In the genomic region with DNA sequence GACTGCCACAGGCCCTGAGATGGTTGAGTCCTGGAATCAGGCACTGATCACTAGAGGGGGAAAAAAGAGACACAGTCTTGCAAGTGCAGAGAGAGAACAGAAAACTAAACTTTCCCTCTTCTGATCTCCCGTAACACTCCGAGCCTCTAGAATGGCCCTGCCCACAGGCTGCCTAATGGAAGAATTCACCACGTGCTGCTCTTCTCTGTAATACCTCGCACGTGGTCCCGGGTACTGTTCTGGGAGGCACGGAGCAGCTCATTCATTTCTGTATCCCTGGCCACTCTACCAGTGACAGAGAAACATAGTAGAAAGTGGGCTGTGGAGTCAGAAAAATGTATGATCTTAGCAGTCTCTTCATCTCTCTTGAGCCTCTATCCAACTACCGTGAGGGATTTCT, we compare ENCODE assay signal across 19 cellular contexts. TPM values are rescaled to one million over a fixed set of nuclear protein-coding genes. Genes with fewer than 3 reads are reported as not detected.
A peak's percentile ranks its signal among the peaks of the same experiment; 100 is the strongest.
DNase-seq lines count a peak whose midpoint lies in the region; ATAC-seq, FAIRE-seq and TF ChIP-seq lines count a peak whose summit lies in the region.
"Had no signal": no experiment of that assay in that cellular context is flagged by ENCODE, and none has a peak within 500 bp of the region (broad histone marks: within the 10 kb centered on the region; RNA-seq: fewer than 3 reads in every experiment).

No MANE protein-coding gene starts in this region.

- no TSS peak for BruUV-seq in HepG2 (replicated peaks; lab: Mats Ljungman, UMichigan)

- H3K9me3 Mint-ChIP-seq in endodermal cell, result no peaks in the 10 kb centered on the region
- H3K9me3 Mint-ChIP-seq: activated naive CD4-positive, alpha-beta T cell treated with anti-CD3 and anti-CD28 coated beads, Interleukin-2, amount 50 U/mL, for 24 hours; naive thymus-derived CD8-positive, alpha-beta T cell; stimulated activated memory B cell treated with anti-CD40 and anti-IgM and Interleukin-4, amounts not matched to agents 10 μg/mL and 1 μg/mL and 100 μg/mL, for 72 hours had no signal

- in situ Hi-C loops in HepG2 (cut with HindIII; ENCODE audit: extremely low pct_ligation_motif_present, low pct_unique_long_range_greater_than_20kb), result no loop called here

- TF ChIP-seq RAD21 in HepG2 (CRISPR knock-in tag; IDR thresholded peaks at IDR 0.05), result no peak

- H3K4me3 ChIP-seq in HepG2 (replicated peaks in 1 of 3; ENCODE audit: insufficient read depth in 1 of 3, low read depth in 2 of 3, low read length in 3 of 3), result no peak overlapping the region
- no peak overlapping the region for H3K4me3 ChIP-seq in right lobe of liver
- H3K4me3 ChIP-seq in endodermal cell (ENCODE audit: low read length), result no peak overlapping the region
- H3K4me3 ChIP-seq in osteoblast (ENCODE audit: insufficient read depth, low read length), result no peak overlapping the region
- no peak overlapping the region for H3K4me3 ChIP-seq in mucosa of descending colon
- H3K4me3 ChIP-seq: lower lobe of right lung, transverse colon had no signal

- TF ChIP-seq CTCF in HepG2 (CRISPR knock-in tag; IDR thresholded peaks at IDR 0.05), result no peak
- no peak for TF ChIP-seq CTCF in right lobe of liver (IDR thresholded peaks at IDR 0.05)
- TF ChIP-seq CTCF in endodermal cell (conservative IDR thresholded peaks at IDR 0.05), result no peak
- no peak for TF ChIP-seq CTCF in osteoblast (IDR thresholded peaks at IDR 0.05; ENCODE audit: extremely low read depth, low read depth, low read length)
- TF ChIP-seq CTCF in mucosa of descending colon (IDR thresholded peaks at IDR 0.05), result no peak

- intact Hi-C loops in HepG2 (cut with micrococcal nuclease; ENCODE audit: unreplicated experiment) (no loop called here), right lobe of liver (cut with DNase I) (no loop called here), mucosa of descending colon (cut with DNase I, micrococcal nuclease) (no loop called here)

- H3K27ac Mint-ChIP-seq in endodermal cell, result no peak overlapping the region
- H3K27ac Mint-ChIP-seq: activated naive CD4-positive, alpha-beta T cell treated with anti-CD3 and anti-CD28 coated beads, Interleukin-2, amount 50 U/mL, for 24 hours; stimulated activated memory B cell treated with anti-CD40 and anti-IgM and Interleukin-4, amounts not matched to agents 10 μg/mL and 1 μg/mL and 100 μg/mL, for 72 hours had no signal

- H3K36me3 ChIP-seq in HepG2 (replicated peaks in 1 of 2; ENCODE audit: control insufficient read depth in 1 of 2, insufficient read depth in 2 of 2, low read length in 2 of 2) (no peaks in the 10 kb centered on the region; a peak in 3 of 5 replicates), right lobe of liver (no peaks in the 10 kb centered on the region), endodermal cell (ENCODE audit: control insufficient read depth, insufficient read depth, low read length) (no peaks in the 10 kb centered on the region), osteoblast (ENCODE audit: insufficient read depth, low read length) (no peaks in the 10 kb centered on the region), mucosa of descending colon (ENCODE audit: low read depth) (no peaks in the 10 kb centered on the region)
- H3K36me3 ChIP-seq: lower lobe of right lung, transverse colon had no signal

- CTCF ChIA-PET in HepG2 (lab: Yijun Ruan, JAX; ENCODE audit: low intra/inter-chr PET ratio, low total read pairs), result no interaction called here

- POLR2A ChIA-PET in HepG2 (lab: Yijun Ruan, JAX), result no interaction called here

- TF ChIP-seq POLR2A in HepG2 (IDR thresholded peaks at IDR 0.05; ENCODE audit: insufficient read depth in 1 of 2, low read depth in 2 of 2, low read length in 2 of 2) (no peak), right lobe of liver (IDR thresholded peaks at IDR 0.05) (no peak)

- no peak for ATAC-seq in HepG2
- ATAC-seq in right lobe of liver, result no peak
- no peak for ATAC-seq in mucosa of descending colon
- ATAC-seq: naive thymus-derived CD8-positive, alpha-beta T cell; stimulated activated memory B cell treated with anti-CD40 and anti-IgM and Interleukin-4, amounts not matched to agents 10 μg/mL and 1 μg/mL and 100 μg/mL, for 72 hours had no signal

- H2AFZ ChIP-seq in HepG2 (ENCODE audit: low read length) (no peak overlapping the region), osteoblast (ENCODE audit: low read length) (no peak overlapping the region)

- WGBS in HepG2 (ENCODE audit: low lambda C conversion rate), result 96% methylated on average over 8 of the region's 8 CpGs
- WGBS in right lobe of liver (ENCODE audit: insufficient coverage, low coverage, low lambda C conversion rate, missing lambda C conversion rate), result 92% methylated on average over 2 of the region's 8 CpGs
- 93 to 100% methylated on average over 3 to 8 of the region's 8 CpGs for WGBS in endodermal cell (ENCODE audit: insufficient coverage in 1 of 2, insufficient read length in 1 of 2), 2 experiments

- H4K20me1 ChIP-seq in HepG2 (ENCODE audit: insufficient read depth, low read length), result peaks cover 8% of the 10 kb centered on the region
- H4K20me1 ChIP-seq in osteoblast (ENCODE audit: insufficient read depth, low read length), result peaks cover 42% of the 10 kb centered on the region

- H3K4me3 Mint-ChIP-seq in endodermal cell, result no peak overlapping the region
- H3K4me3 Mint-ChIP-seq: activated naive CD4-positive, alpha-beta T cell treated with anti-CD3 and anti-CD28 coated beads, Interleukin-2, amount 50 U/mL, for 24 hours; naive thymus-derived CD8-positive, alpha-beta T cell; stimulated activated memory B cell treated with anti-CD40 and anti-IgM and Interleukin-4, amounts not matched to agents 10 μg/mL and 1 μg/mL and 100 μg/mL, for 72 hours had no signal

- H3K9me3 ChIP-seq in HepG2 (ENCODE audit: low read length), result no peaks in the 10 kb centered on the region
- H3K9me3 ChIP-seq in right lobe of liver, result no peaks in the 10 kb centered on the region
- H3K9me3 ChIP-seq in endodermal cell (ENCODE audit: control insufficient read depth, low read length), result no peaks in the 10 kb centered on the region
- H3K9me3 ChIP-seq in osteoblast (ENCODE audit: low read depth, low read length), result no peaks in the 10 kb centered on the region
- no peaks in the 10 kb centered on the region for H3K9me3 ChIP-seq in mucosa of descending colon
- H3K9me3 ChIP-seq: lower lobe of right lung, transverse colon had no signal

- H3K27ac ChIP-seq in HepG2 (ENCODE audit: extremely low read length, insufficient read depth, low read length), result peak overlapping the region; percentile 47
- no peak overlapping the region for H3K27ac ChIP-seq in right lobe of liver
- peak overlapping the region; percentile 3 for H3K27ac ChIP-seq in endodermal cell (ENCODE audit: low read depth, low read length)
- peak overlapping the region; percentile 57 for H3K27ac ChIP-seq in osteoblast (ENCODE audit: low read depth, low read length)
- H3K27ac ChIP-seq: HL-60 had no signal

- peaks cover 61% of the 10 kb centered on the region for H3K4me1 Mint-ChIP-seq in endodermal cell

- TF ChIP-seq EP300 in HepG2 (IDR thresholded peaks at IDR 0.05; ENCODE audit: low read depth in 2 of 2, low read length in 2 of 2) (no peak), HepG2 (CRISPR knock-in tag; IDR thresholded peaks at IDR 0.05; ENCODE audit: borderline replicate concordance) (no peak)

- DNase-seq in HepG2 (ENCODE audit: low spot score) (no peak), right lobe of liver (no peak), endodermal cell (no peak), osteoblast (ENCODE audit: insufficient read length, low spot score, missing footprints) (no peak), NK-92 (lab: John Stamatoyannopoulos, UW; ENCODE audit: unreplicated experiment) (no peak), mucosa of descending colon (no peak), DMS153 (lab: John Stamatoyannopoulos, UW) (no peak), MV-4-11 (lab: John Stamatoyannopoulos, UW) (no peak)
- DNase-seq: activated CD4-positive, alpha-beta T cell treated with anti-CD3 and anti-CD28 coated beads, Interleukin-2, amount 50 U/mL, for 48 hours; activated T-cell treated with anti-CD3 and anti-CD28 coated beads, Interleukin-2, amount 50 U/mL, for 1 hour; naive thymus-derived CD8-positive, alpha-beta T cell; NCI-H1930; NCI-H446; transverse colon had no signal

- no peaks in the 10 kb centered on the region for H3K27me3 Mint-ChIP-seq in endodermal cell (ENCODE audit: insufficient read depth)
- H3K27me3 Mint-ChIP-seq: activated naive CD4-positive, alpha-beta T cell treated with anti-CD3 and anti-CD28 coated beads, Interleukin-2, amount 50 U/mL, for 24 hours; naive thymus-derived CD8-positive, alpha-beta T cell; stimulated activated memory B cell treated with anti-CD40 and anti-IgM and Interleukin-4, amounts not matched to agents 10 μg/mL and 1 μg/mL and 100 μg/mL, for 72 hours had no signal

- H3K27me3 ChIP-seq in HepG2 (ENCODE audit: control insufficient read depth in 1 of 2, insufficient read depth in 2 of 2, low read length in 2 of 2) (no peaks in the 10 kb centered on the region), right lobe of liver (no peaks in the 10 kb centered on the region), endodermal cell (ENCODE audit: control insufficient read depth, insufficient read depth, low read length, poor library complexity, severe bottlenecking) (no peaks in the 10 kb centered on the region), osteoblast (ENCODE audit: insufficient read depth, low read length) (no peaks in the 10 kb centered on the region)
- H3K27me3 ChIP-seq: transverse colon had no signal

- H3K9ac ChIP-seq in HepG2 (ENCODE audit: insufficient read depth, low read depth, low read length) (no peak overlapping the region), endodermal cell (ENCODE audit: extremely low read depth, low read length, poor library complexity, severe bottlenecking) (no peak overlapping the region)

- FAIRE-seq in HepG2 (lab: Jason Lieb, UNC), result no peak
- FAIRE-seq: H1 had no signal

- H3K4me1 ChIP-seq in HepG2 (ENCODE audit: insufficient read depth, low read length), result peaks cover 100% of the 10 kb centered on the region
- H3K4me1 ChIP-seq in right lobe of liver, result peaks cover 0 to 5% (median 2%) of the 10 kb centered on the region in 4 donors
- peaks cover 29% of the 10 kb centered on the region for H3K4me1 ChIP-seq in endodermal cell (ENCODE audit: control insufficient read depth, insufficient read depth, low read length)
- H3K4me1 ChIP-seq in osteoblast (ENCODE audit: insufficient read depth, low read length), result peaks cover 54% of the 10 kb centered on the region
- H3K4me1 ChIP-seq in mucosa of descending colon (ENCODE audit: low read depth), result peaks cover 21% of the 10 kb centered on the region

- H3K79me2 ChIP-seq in HepG2 (ENCODE audit: insufficient read depth, low read length) (peaks cover 100% of the 10 kb centered on the region), osteoblast (ENCODE audit: insufficient read depth, low read length) (peaks cover 100% of the 10 kb centered on the region)

- H3K4me2 ChIP-seq in HepG2 (ENCODE audit: low read depth, low read length), result peak overlapping the region; percentile 38; the same call in 1 of the 2 replicates
- no peak overlapping the region for H3K4me2 ChIP-seq in osteoblast (ENCODE audit: insufficient read depth, low read length)

- peaks cover 5% of the 10 kb centered on the region for H3K36me3 Mint-ChIP-seq in endodermal cell (ENCODE audit: low read depth)

RNA-seq across cellular contexts. Expression of gene VGLL4, which starts 30.4 kb away (rescaled TPM):
- total RNA-seq in HepG2 (2016; rRNA removed; fragmentation: Illumina TruSeq; extraction: Trizol), result 19.8 and 23.2 TPM in 2 replicates
- 5.7 and 6.9 TPM in 2 replicates for total RNA-seq in HepG2 (2016; cell fraction: cytosol; rRNA removed; fragmentation: Illumina TruSeq; extraction: Trizol; ENCODE audit: low read depth)
- total RNA-seq in HepG2 (2016; cell fraction: insoluble cytoplasmic fraction; rRNA removed; fragmentation: Illumina TruSeq; extraction: Trizol), result 17.4 and 24.9 TPM in 2 replicates
- 14.9 and 15.9 TPM in 2 replicates for total RNA-seq in HepG2 (2016; cell fraction: membrane; rRNA removed; fragmentation: Illumina TruSeq; extraction: Trizol)
- 19.1 and 24.5 TPM in 2 replicates for total RNA-seq in HepG2 (2016; cell fraction: nucleus; rRNA removed; fragmentation: Illumina TruSeq; extraction: Trizol)
- polyA plus RNA-seq in HepG2 (2011; rRNA removed), result 37.9 and 39.0 TPM in 2 replicates
- 24.5 and 31.8 TPM in 2 replicates for polyA plus RNA-seq in HepG2 (2011; cell fraction: cytosol; rRNA removed)
- 60.5 and 94.9 TPM in 2 replicates for polyA plus RNA-seq in HepG2 (2011; cell fraction: nucleus; rRNA removed)
- 19.7 and 20.7 TPM in 2 replicates for polyA plus RNA-seq in HepG2 (2012)
- 11.7 and 14.1 TPM in 2 replicates for polyA plus RNA-seq in HepG2 (2016; cell fraction: cytosol; fragmentation: Illumina TruSeq; extraction: Trizol; ENCODE audit: low read depth)
- polyA plus RNA-seq in HepG2 (2016; cell fraction: insoluble cytoplasmic fraction; fragmentation: Illumina TruSeq; extraction: Trizol; ENCODE audit: low read depth), result 18.4 and 22.3 TPM in 2 replicates
- polyA plus RNA-seq in HepG2 (2016; cell fraction: membrane; fragmentation: Illumina TruSeq; extraction: Trizol; ENCODE audit: low read depth), result 14.3 and 15.7 TPM in 2 replicates
- 25.1 and 27.2 TPM in 2 replicates for polyA plus RNA-seq in HepG2 (2016; cell fraction: nucleus; fragmentation: Illumina TruSeq; extraction: Trizol; ENCODE audit: insufficient read depth, low read depth)
- polyA minus RNA-seq in HepG2 (2011; rRNA and poly(A)+ RNA removed; ENCODE audit: low replicate concordance), result 34.5 and 40.7 TPM in 2 replicates
- 14.9 and 16.5 TPM in 2 replicates for polyA minus RNA-seq in HepG2 (2011; cell fraction: cytosol; rRNA and poly(A)+ RNA removed)
- polyA minus RNA-seq in HepG2 (2011; cell fraction: nucleus; rRNA and poly(A)+ RNA removed), result 53.2 and 54.6 TPM in 2 replicates
- total RNA-seq in right lobe of liver, result 10 to 100 TPM; 10.4 to 22.4 (median 15.2) TPM
- 10 to 100 TPM; 47.5 to 49.7 TPM for total RNA-seq in endodermal cell
- polyA plus RNA-seq in endodermal cell (2013, experiment 1 of 2), result 77.0 TPM
- 77.0 TPM for polyA plus RNA-seq in endodermal cell (2013, experiment 2 of 2)
- total RNA-seq in osteoblast, result 58.0 and 68.8 TPM in 2 replicates
- 10 to 100 TPM; 42.5 to 51.3 (median 46.4) TPM for total RNA-seq in mucosa of descending colon

Comparison
In these comparisons a context has a peak if more than half of its experiments do, and no peak if none do; other contexts are left out.
1. H3K27ac ChIP-seq: peak in HepG2 (single experiment), endodermal cell (single experiment) and osteoblast (single experiment); none in right lobe of liver (0 of 3).